In the genomic region with DNA sequence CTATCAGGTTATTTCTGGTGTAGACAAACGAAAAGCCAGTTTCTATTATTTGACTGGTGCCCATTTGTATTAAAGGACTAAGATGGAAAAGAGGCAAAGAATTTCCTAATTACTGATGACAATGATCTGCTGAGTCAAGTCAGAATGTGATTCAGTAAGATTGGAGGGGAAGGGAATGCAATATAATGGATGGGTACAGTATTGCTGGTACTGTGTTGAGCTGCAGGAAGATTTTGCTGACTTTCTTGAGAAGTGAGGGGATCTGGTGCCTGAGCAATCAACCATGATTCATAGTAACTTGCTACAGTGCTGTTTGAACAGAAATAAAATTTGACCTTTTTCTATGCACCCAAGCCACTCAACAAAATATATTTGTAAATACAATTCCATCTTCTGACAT, we compare ENCODE assay signal across 13 cellular contexts.
"Had no signal": no experiment of that assay in that cellular context is flagged by ENCODE, and none has a peak within 500 bp of the region (broad histone marks: within the 10 kb centered on the region; RNA-seq: fewer than 3 reads in every experiment).

No MANE protein-coding gene starts in this region.

- H3K27me3 ChIP-seq: left lung, sigmoid colon, testis had no signal

- H3K27ac ChIP-seq: left lung, prostate gland, sigmoid colon, testis had no signal

- H3K36me3 ChIP-seq: left lung, prostate gland, sigmoid colon had no signal

- H3K9me3 ChIP-seq: left lung, prostate gland, sigmoid colon, testis had no signal

- H3K4me3 ChIP-seq: left lung, prostate gland, sigmoid colon, testis had no signal

- H3K4me1 ChIP-seq: left lung, prostate gland, testis had no signal

- DNase-seq: activated B cell treated with CpG ODN at 0.5 μM for 24 hours; activated CD4-positive, alpha-beta T cell treated with anti-CD3 and anti-CD28 coated beads, Interleukin-2, amount 10 ng/mL, durations not matched to agents 24 days and 14 days; activated naive CD4-positive, alpha-beta T cell treated with Interleukin-2 at 50 U/mL for 16 hours; central memory CD4-positive, alpha-beta T cell; effector memory CD8-positive, alpha-beta T cell; head of caudate nucleus; left lung; nucleus accumbens; sigmoid colon; stimulated activated CD4-positive, alpha-beta T cell treated with anti-CD3 and anti-CD28 coated beads, Interleukin-4, amount 100 ng/mL, for 1 hour; stimulated activated CD8-positive, alpha-beta memory T cell treated with anti-CD3 and anti-CD28 coated beads, Interleukin-4, amount 100 ng/mL, for 48 hours; testis had no signal
